In genomic region chr7:108603922-108604684, GRCh38 we compare ENCODE assay signal across 25 cellular contexts. TPM values are rescaled to one million over a fixed set of nuclear protein-coding genes. Genes with fewer than 3 reads are reported as not detected.
DNase-seq lines count a peak whose midpoint lies in the region; ATAC-seq lines count a peak whose summit lies in the region.
"Had no signal": no experiment of that assay in that cellular context is flagged by ENCODE, and none has a peak within 500 bp of the region (broad histone marks: within the 10 kb centered on the region; RNA-seq: fewer than 3 reads in every experiment).

No MANE protein-coding gene starts in this region.

- no peak overlapping the region for H2AK5ac ChIP-seq in mesendoderm (ENCODE audit: low read length)

- H3K27ac Mint-ChIP-seq in activated CD8-positive, alpha-beta memory T cell treated with anti-CD3 and anti-CD28 coated beads, Interleukin-2, amount 10 ng/mL, durations not matched to agents 7 days and 5 days: no peak overlapping the region
- H3K27ac Mint-ChIP-seq: immature natural killer cell; stimulated activated naive CD8-positive, alpha-beta T cell treated with anti-CD3 and anti-CD28 coated beads, Interleukin-15, Interleukin-2, amounts not matched to agents 100 ng/mL and 50 ng/mL, for 24 hours; T-helper 17 cell had no signal

- no peak overlapping the region for H3K56ac ChIP-seq in mesendoderm (ENCODE audit: low read length)

- H3K4me1 Mint-ChIP-seq in activated CD8-positive, alpha-beta memory T cell treated with anti-CD3 and anti-CD28 coated beads, Interleukin-2, amount 10 ng/mL, durations not matched to agents 7 days and 5 days: peaks cover 16% of the 10 kb centered on the region
- H3K4me1 Mint-ChIP-seq: CD8-positive, alpha-beta memory T cell; immature natural killer cell had no signal

- H2BK15ac ChIP-seq in mesendoderm (replicated peaks; ENCODE audit: low read depth): no peak overlapping the region

- no peaks in the 10 kb centered on the region for H3K79me1 ChIP-seq in mesendoderm (ENCODE audit: low read length)

- no peaks in the 10 kb centered on the region for H3K36me3 Mint-ChIP-seq in activated CD8-positive, alpha-beta memory T cell treated with anti-CD3 and anti-CD28 coated beads, Interleukin-2, amount 10 ng/mL, durations not matched to agents 7 days and 5 days
- H3K36me3 Mint-ChIP-seq: CD8-positive, alpha-beta memory T cell; immature natural killer cell had no signal

- no peak overlapping the region for H2BK120ac ChIP-seq in mesendoderm (ENCODE audit: low read depth, low read length)

- CTCF ChIA-PET in activated CD8-positive, alpha-beta memory T cell treated with anti-CD3 and anti-CD28 coated beads, Interleukin-2, amount 10 ng/mL, durations not matched to agents 7 days and 5 days (lab: Charles Lee): no interaction called here

- ATAC-seq in HG02870 (IDR thresholded peaks at IDR 0.05; ENCODE audit: unreplicated experiment): no peak
- no peak for ATAC-seq in activated CD8-positive, alpha-beta memory T cell treated with anti-CD3 and anti-CD28 coated beads, Interleukin-2, amount 10 ng/mL, durations not matched to agents 7 days and 5 days
- ATAC-seq: T-helper 17 cell had no signal

- H3K4me2 ChIP-seq in mesendoderm (ENCODE audit: low read length): no peak overlapping the region

- H4K8ac ChIP-seq in mesendoderm (ENCODE audit: low read depth, low read length): no peak overlapping the region

- no peaks in the 10 kb centered on the region for H3K79me2 ChIP-seq in mesendoderm (ENCODE audit: control insufficient read depth, insufficient read depth, low read length)

- H3K18ac ChIP-seq in mesendoderm (ENCODE audit: low read length): no peak overlapping the region

- peaks cover 17% of the 10 kb centered on the region for H3K27me3 Mint-ChIP-seq in activated CD8-positive, alpha-beta memory T cell treated with anti-CD3 and anti-CD28 coated beads, Interleukin-2, amount 10 ng/mL, durations not matched to agents 7 days and 5 days

- no CpG with 5 or more reads among the region's 10 CpGs for WGBS in mesendoderm (ENCODE audit: extremely low coverage, insufficient coverage, low lambda C conversion rate)

- no peak overlapping the region for H3K23ac ChIP-seq in mesendoderm (ENCODE audit: low read length)

- H2BK5ac ChIP-seq in mesendoderm (ENCODE audit: low read length): no peak overlapping the region

- H3K4me1 ChIP-seq in mesendoderm (ENCODE audit: control insufficient read depth, low read depth, low read length): no peaks in the 10 kb centered on the region
- H3K4me1 ChIP-seq: SJCRH30, tibial nerve had no signal

- H3K9ac ChIP-seq in mesendoderm (ENCODE audit: low read length): no peak overlapping the region
- H3K9ac ChIP-seq: GM23248 had no signal

- H4K5ac ChIP-seq in mesendoderm (ENCODE audit: low read length): no peak overlapping the region

- no peaks in the 10 kb centered on the region for H3K27me3 ChIP-seq in mesendoderm (ENCODE audit: insufficient read depth, low read length, poor library complexity)
- H3K27me3 ChIP-seq: MG63, SJCRH30, tibial nerve had no signal

- no peak overlapping the region for H3K27ac ChIP-seq in mesendoderm (ENCODE audit: low read depth, low read length)
- H3K27ac ChIP-seq: GM23248, SJCRH30, tibial nerve, WERI-Rb-1 had no signal

- no peak overlapping the region for H3K4me3 Mint-ChIP-seq in activated CD8-positive, alpha-beta memory T cell treated with anti-CD3 and anti-CD28 coated beads, Interleukin-2, amount 10 ng/mL, durations not matched to agents 7 days and 5 days
- H3K4me3 Mint-ChIP-seq: CD8-positive, alpha-beta memory T cell; immature natural killer cell; stimulated activated naive CD8-positive, alpha-beta T cell treated with anti-CD3 and anti-CD28 coated beads, Interleukin-15, Interleukin-2, amounts not matched to agents 100 ng/mL and 50 ng/mL, for 24 hours; T-helper 17 cell had no signal

- DNase-seq in DMS153 (lab: John Stamatoyannopoulos, UW) (peak; percentile 67), NCI-H1417 treated with DMSO at 0.1 percent for 48 hours (lab: John Stamatoyannopoulos, UW) (peak; percentile 65), NCI-H82 treated with DMSO at 0.1 percent for 48 hours (lab: John Stamatoyannopoulos, UW; ENCODE audit: unreplicated experiment) (peak; percentile 28), mesendoderm (peak; percentile 56), GM19240 (ENCODE audit: insufficient read length, low spot score) (no peak)
- DNase-seq in activated CD8-positive, alpha-beta memory T cell treated with anti-CD3 and anti-CD28 coated beads, Interleukin-2, amount 10 ng/mL, durations not matched to agents 7 days and 5 days: no peak
- DNase-seq: activated CD4-positive, alpha-beta T cell treated with anti-CD3 and anti-CD28 coated beads, Interleukin-2, amount 50 U/mL, for 48 hours; activated naive CD4-positive, alpha-beta T cell; activated T-cell treated with anti-CD3 and anti-CD28 coated beads, Interleukin-2, amount 50 U/mL, for 1 hour; amygdala; CD8-positive, alpha-beta memory T cell; dermis blood vessel endothelial cell; GM23248; immature natural killer cell; IMR-90; MG63; NCI-H1436 treated with DMSO at 0.1 percent for 48 hours; NCI-H510A treated with DMSO at 0.1 percent for 48 hours; SJCRH30; stimulated activated CD4-positive, alpha-beta T cell treated with anti-CD3 and anti-CD28 coated beads, Interleukin-4, amount 100 ng/mL, for 1 hour; T-helper 17 cell; WERI-Rb-1 had no signal

- H3K9me3 Mint-ChIP-seq in activated CD8-positive, alpha-beta memory T cell treated with anti-CD3 and anti-CD28 coated beads, Interleukin-2, amount 10 ng/mL, durations not matched to agents 7 days and 5 days (ENCODE audit: low read depth): no peaks in the 10 kb centered on the region
- H3K9me3 Mint-ChIP-seq: CD8-positive, alpha-beta memory T cell; immature natural killer cell; stimulated activated naive CD8-positive, alpha-beta T cell treated with anti-CD3 and anti-CD28 coated beads, Interleukin-15, Interleukin-2, amounts not matched to agents 100 ng/mL and 50 ng/mL, for 24 hours had no signal

- no peaks in the 10 kb centered on the region for H3K36me3 ChIP-seq in mesendoderm (ENCODE audit: control insufficient read depth, insufficient read depth, low read length)
- H3K36me3 ChIP-seq: MG63, SJCRH30, tibial nerve, WERI-Rb-1 had no signal

- H3K4ac ChIP-seq in mesendoderm (ENCODE audit: low read depth, low read length): no peak overlapping the region

- no peak overlapping the region for H3K4me3 ChIP-seq in mesendoderm (ENCODE audit: low read length)
- H3K4me3 ChIP-seq: GM23248, MG63, SJCRH30, tibial nerve had no signal

RNA-seq across cellular contexts. Expression of gene DNAJB9, which starts 34.4 kb away (rescaled TPM):
- 7.1 TPM for polyA plus RNA-seq in mesendoderm (2013, experiment 1 of 2)
- 6.2 TPM for polyA plus RNA-seq in mesendoderm (2013, experiment 2 of 2)
- 10 to 100 TPM in 1 of 2 experiments, 1 to 10 TPM in 1; 5.5 to 11.5 TPM for total RNA-seq in activated CD8-positive, alpha-beta memory T cell treated with anti-CD3 and anti-CD28 coated beads, Interleukin-2, amount 10 ng/mL, durations not matched to agents 7 days and 5 days

RNA-seq across cellular contexts. Expression of gene THAP5, which starts 34.6 kb away (rescaled TPM):
- polyA plus RNA-seq in mesendoderm (2013, experiment 1 of 2): 16.9 TPM
- 15.5 TPM for polyA plus RNA-seq in mesendoderm (2013, experiment 2 of 2)
- total RNA-seq in activated CD8-positive, alpha-beta memory T cell treated with anti-CD3 and anti-CD28 coated beads, Interleukin-2, amount 10 ng/mL, durations not matched to agents 7 days and 5 days: 10 to 100 TPM; 27.2 to 28.6 TPM

Comparison
In these comparisons a context has a peak if more than half of its experiments do, and no peak if none do; other contexts are left out.
1. DNase-seq: peak in DMS153 (single experiment), NCI-H1417 treated with DMSO at 0.1 percent for 48 hours (single experiment), NCI-H82 treated with DMSO at 0.1 percent for 48 hours (single experiment) and mesendoderm (single experiment); none in GM19240 (single experiment) and activated CD8-positive, alpha-beta memory T cell treated with anti-CD3 and anti-CD28 coated beads, Interleukin-2, amount 10 ng/mL, durations not matched to agents 7 days and 5 days (single experiment).